In genomic region chr2:27291865-27292264, GRCh38 we compare ENCODE assay signal across 1 cellular context.
TF ChIP-seq lines count a peak whose summit lies in the region.

No MANE protein-coding gene starts in this region.

TF ChIP-seq in HepG2, 621 proteins besides CTCF, POLR2A, EP300 and RAD21 (continued from another document and continues in another):
- TF ChIP-seq HMGXB3 (CRISPR knock-in tag; IDR thresholded peaks at IDR 0.05; ENCODE audit: borderline replicate concordance), result no peak
- TF ChIP-seq THAP7 (CRISPR knock-in tag; IDR thresholded peaks at IDR 0.05), result peak; percentile 50; the same call in 1 of the 2 replicates
- no peak for TF ChIP-seq ZFX (CRISPR knock-in tag; IDR thresholded peaks at IDR 0.05; ENCODE audit: low read depth)
- TF ChIP-seq ZNF44 (CRISPR knock-in tag; IDR thresholded peaks at IDR 0.05), result no peak
- no peak for TF ChIP-seq SRY (CRISPR knock-in tag; IDR thresholded peaks at IDR 0.05)
- TF ChIP-seq ZNF530 (CRISPR knock-in tag; IDR thresholded peaks at IDR 0.05; ENCODE audit: low read depth), result no peak
- no peak for TF ChIP-seq PHF21A (CRISPR knock-in tag; IDR thresholded peaks at IDR 0.05)
- TF ChIP-seq ZNF567 (CRISPR knock-in tag; IDR thresholded peaks at IDR 0.05; ENCODE audit: borderline replicate concordance), result no peak
- TF ChIP-seq, protein P1, sequence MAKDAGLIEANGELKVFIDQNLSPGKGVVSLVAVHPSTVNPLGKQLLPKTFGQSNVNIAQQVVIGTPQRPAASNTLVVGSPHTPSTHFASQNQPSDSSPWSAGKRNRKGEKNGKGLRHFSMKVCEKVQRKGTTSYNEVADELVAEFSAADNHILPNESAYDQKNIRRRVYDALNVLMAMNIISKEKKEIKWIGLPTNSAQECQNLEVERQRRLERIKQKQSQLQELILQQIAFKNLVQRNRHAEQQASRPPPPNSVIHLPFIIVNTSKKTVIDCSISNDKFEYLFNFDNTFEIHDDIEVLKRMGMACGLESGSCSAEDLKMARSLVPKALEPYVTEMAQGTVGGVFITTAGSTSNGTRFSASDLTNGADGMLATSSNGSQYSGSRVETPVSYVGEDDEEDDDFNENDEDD (CRISPR knock-in tag; IDR thresholded peaks at IDR 0.05; ENCODE audit: borderline replicate concordance), result no peak
- no peak for TF ChIP-seq ZFYVE20 (CRISPR knock-in tag; IDR thresholded peaks at IDR 0.05; ENCODE audit: borderline replicate concordance, low read depth)
- no peak for TF ChIP-seq STAT5B (CRISPR knock-in tag; IDR thresholded peaks at IDR 0.05)
- TF ChIP-seq DMAP1 (CRISPR knock-in tag; IDR thresholded peaks at IDR 0.05), result no peak
- TF ChIP-seq ELF1 (CRISPR knock-in tag; IDR thresholded peaks at IDR 0.05), result no peak
- no peak for TF ChIP-seq ZBTB46 (CRISPR knock-in tag; IDR thresholded peaks at IDR 0.05; ENCODE audit: borderline replicate concordance)
- TF ChIP-seq SP1 (IDR thresholded peaks at IDR 0.05), result no peak
- TF ChIP-seq SP1 (CRISPR knock-in tag; IDR thresholded peaks at IDR 0.05), result no peak
- TF ChIP-seq ZMYM2 (CRISPR knock-in tag; IDR thresholded peaks at IDR 0.05), result no peak
- TF ChIP-seq, protein P2, sequence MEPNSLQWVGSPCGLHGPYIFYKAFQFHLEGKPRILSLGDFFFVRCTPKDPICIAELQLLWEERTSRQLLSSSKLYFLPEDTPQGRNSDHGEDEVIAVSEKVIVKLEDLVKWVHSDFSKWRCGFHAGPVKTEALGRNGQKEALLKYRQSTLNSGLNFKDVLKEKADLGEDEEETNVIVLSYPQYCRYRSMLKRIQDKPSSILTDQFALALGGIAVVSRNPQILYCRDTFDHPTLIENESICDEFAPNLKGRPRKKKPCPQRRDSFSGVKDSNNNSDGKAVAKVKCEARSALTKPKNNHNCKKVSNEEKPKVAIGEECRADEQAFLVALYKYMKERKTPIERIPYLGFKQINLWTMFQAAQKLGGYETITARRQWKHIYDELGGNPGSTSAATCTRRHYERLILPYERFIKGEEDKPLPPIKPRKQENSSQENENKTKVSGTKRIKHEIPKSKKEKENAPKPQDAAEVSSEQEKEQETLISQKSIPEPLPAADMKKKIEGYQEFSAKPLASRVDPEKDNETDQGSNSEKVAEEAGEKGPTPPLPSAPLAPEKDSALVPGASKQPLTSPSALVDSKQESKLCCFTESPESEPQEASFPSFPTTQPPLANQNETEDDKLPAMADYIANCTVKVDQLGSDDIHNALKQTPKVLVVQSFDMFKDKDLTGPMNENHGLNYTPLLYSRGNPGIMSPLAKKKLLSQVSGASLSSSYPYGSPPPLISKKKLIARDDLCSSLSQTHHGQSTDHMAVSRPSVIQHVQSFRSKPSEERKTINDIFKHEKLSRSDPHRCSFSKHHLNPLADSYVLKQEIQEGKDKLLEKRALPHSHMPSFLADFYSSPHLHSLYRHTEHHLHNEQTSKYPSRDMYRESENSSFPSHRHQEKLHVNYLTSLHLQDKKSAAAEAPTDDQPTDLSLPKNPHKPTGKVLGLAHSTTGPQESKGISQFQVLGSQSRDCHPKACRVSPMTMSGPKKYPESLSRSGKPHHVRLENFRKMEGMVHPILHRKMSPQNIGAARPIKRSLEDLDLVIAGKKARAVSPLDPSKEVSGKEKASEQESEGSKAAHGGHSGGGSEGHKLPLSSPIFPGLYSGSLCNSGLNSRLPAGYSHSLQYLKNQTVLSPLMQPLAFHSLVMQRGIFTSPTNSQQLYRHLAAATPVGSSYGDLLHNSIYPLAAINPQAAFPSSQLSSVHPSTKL (CRISPR knock-in tag; IDR thresholded peaks at IDR 0.05), result no peak
- no peak for TF ChIP-seq KAT8 (CRISPR knock-in tag; IDR thresholded peaks at IDR 0.05)
- no peak for TF ChIP-seq TAF15 (IDR thresholded peaks at IDR 0.05; ENCODE audit: low read depth, low read length, poor library complexity, severe bottlenecking)
- TF ChIP-seq STAG1 (CRISPR knock-in tag; IDR thresholded peaks at IDR 0.05), result peak; percentile 70
- TF ChIP-seq TOPORS (CRISPR knock-in tag; IDR thresholded peaks at IDR 0.05), result no peak
- TF ChIP-seq TRIM24 (CRISPR knock-in tag; IDR thresholded peaks at IDR 0.05), result no peak
- no peak for TF ChIP-seq ZNF264 (CRISPR knock-in tag; IDR thresholded peaks at IDR 0.05)
- TF ChIP-seq ZSCAN25 (CRISPR knock-in tag; IDR thresholded peaks at IDR 0.05), result peak; percentile 88
- TF ChIP-seq FOXO4 (CRISPR knock-in tag; conservative IDR thresholded peaks at IDR 0.05), result no peak
- TF ChIP-seq ZNF17 (CRISPR knock-in tag; IDR thresholded peaks at IDR 0.05), result no peak
- no peak for TF ChIP-seq JARID2 (CRISPR knock-in tag; IDR thresholded peaks at IDR 0.05; ENCODE audit: insufficient replicate concordance)
- TF ChIP-seq TEAD3 (CRISPR knock-in tag; optimal IDR thresholded peaks at IDR 0.05; ENCODE audit: borderline replicate concordance), result peak; percentile 28
- TF ChIP-seq, protein P3, sequence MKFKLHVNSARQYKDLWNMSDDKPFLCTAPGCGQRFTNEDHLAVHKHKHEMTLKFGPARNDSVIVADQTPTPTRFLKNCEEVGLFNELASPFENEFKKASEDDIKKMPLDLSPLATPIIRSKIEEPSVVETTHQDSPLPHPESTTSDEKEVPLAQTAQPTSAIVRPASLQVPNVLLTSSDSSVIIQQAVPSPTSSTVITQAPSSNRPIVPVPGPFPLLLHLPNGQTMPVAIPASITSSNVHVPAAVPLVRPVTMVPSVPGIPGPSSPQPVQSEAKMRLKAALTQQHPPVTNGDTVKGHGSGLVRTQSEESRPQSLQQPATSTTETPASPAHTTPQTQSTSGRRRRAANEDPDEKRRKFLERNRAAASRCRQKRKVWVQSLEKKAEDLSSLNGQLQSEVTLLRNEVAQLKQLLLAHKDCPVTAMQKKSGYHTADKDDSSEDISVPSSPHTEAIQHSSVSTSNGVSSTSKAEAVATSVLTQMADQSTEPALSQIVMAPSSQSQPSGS (CRISPR knock-in tag; IDR thresholded peaks at IDR 0.05), result peak; percentile 17; the same call in 1 of the 2 replicates
- no peak for TF ChIP-seq RORA (CRISPR knock-in tag; IDR thresholded peaks at IDR 0.05)
- TF ChIP-seq, protein P4, sequence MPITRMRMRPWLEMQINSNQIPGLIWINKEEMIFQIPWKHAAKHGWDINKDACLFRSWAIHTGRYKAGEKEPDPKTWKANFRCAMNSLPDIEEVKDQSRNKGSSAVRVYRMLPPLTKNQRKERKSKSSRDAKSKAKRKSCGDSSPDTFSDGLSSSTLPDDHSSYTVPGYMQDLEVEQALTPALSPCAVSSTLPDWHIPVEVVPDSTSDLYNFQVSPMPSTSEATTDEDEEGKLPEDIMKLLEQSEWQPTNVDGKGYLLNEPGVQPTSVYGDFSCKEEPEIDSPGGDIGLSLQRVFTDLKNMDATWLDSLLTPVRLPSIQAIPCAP (CRISPR knock-in tag; IDR thresholded peaks at IDR 0.05; ENCODE audit: low read depth), result no peak
- no peak for TF ChIP-seq CHD4 (IDR thresholded peaks at IDR 0.05; ENCODE audit: borderline replicate concordance, low read length)
- TF ChIP-seq ZNF350 (CRISPR knock-in tag; IDR thresholded peaks at IDR 0.05; ENCODE audit: borderline replicate concordance, low read depth), result no peak
- TF ChIP-seq PAXIP1 (CRISPR knock-in tag; conservative IDR thresholded peaks at IDR 0.05), result no peak
